13 cellular contexts compared by ENCODE assay signal in genomic region chr4:55865228-55865806, GRCh38. TPM values are rescaled to one million over a fixed set of nuclear protein-coding genes. Genes with fewer than 3 reads are reported as not detected.
DNase-seq lines count a peak whose midpoint lies in the region; FAIRE-seq and TF ChIP-seq lines count a peak whose summit lies in the region.
"Had no signal": no experiment of that assay in that cellular context is flagged by ENCODE, and none has a peak within 500 bp of the region (broad histone marks: within the 10 kb centered on the region; RNA-seq: fewer than 3 reads in every experiment).

No MANE protein-coding gene starts in this region.

- H3K4me2 ChIP-seq in PC-9: peak overlapping the region; percentile 62; the same call in 1 of the 2 replicates

- H2AFZ ChIP-seq in PC-9: no peak overlapping the region
- H2AFZ ChIP-seq: parathyroid adenoma had no signal

- H3K27ac ChIP-seq in PC-9 (peak overlapping the region; percentile 76), kidney (ENCODE audit: low read depth in 2 of 2, low read length in 2 of 2) (peak overlapping the region in 1 of 2 donors; percentile 3), SJCRH30 (no peak overlapping the region)

- H3K36me3 Mint-ChIP-seq in CD14-positive monocyte (peaks cover 62 to 71% of the 10 kb centered on the region in 2 donors), nephron (ENCODE audit: low read depth) (peaks cover 48% of the 10 kb centered on the region)

- peaks cover 12% of the 10 kb centered on the region for H3K36me3 ChIP-seq in PC-9 (ENCODE audit: low read depth)
- peaks cover 15 to 18% of the 10 kb centered on the region in 2 donors for H3K36me3 ChIP-seq in kidney (ENCODE audit: control insufficient read depth in 1 of 2, insufficient read depth in 2 of 2, low read length in 2 of 2)
- peaks cover 14% of the 10 kb centered on the region for H3K36me3 ChIP-seq in SJCRH30

- H3K4me3 ChIP-seq in PC-9 (no peak overlapping the region), kidney (ENCODE audit: low read length in 2 of 2) (no peak overlapping the region), SJCRH30 (no peak overlapping the region)

- H3K27me3 Mint-ChIP-seq in CD14-positive monocyte (ENCODE audit: low read depth in 3 of 3): no peaks in the 10 kb centered on the region
- H3K27me3 Mint-ChIP-seq in nephron (ENCODE audit: low read depth): no peaks in the 10 kb centered on the region

- H3K27ac Mint-ChIP-seq in CD14-positive monocyte (peak overlapping the region; percentile 2 to 90 (median 71)), nephron (peak overlapping the region; percentile 48 to 78 (median 72))

- DNase-seq in CD14-positive monocyte (ENCODE audit: low spot score) (no peak), PC-9 (no peak), dedifferentiated amniotic fluid mesenchymal stem cell (ENCODE audit: extremely low spot score) (peak; percentile 45), NCI-H510A (lab: John Stamatoyannopoulos, UW) (no peak), kidney (no peak), NCI-H1048 (lab: John Stamatoyannopoulos, UW) (no peak), SJCRH30 (no peak)
- DNase-seq: DMS153, KBM-7, NCI-H748 treated with DMSO at 0.1 percent for 48 hours had no signal

- H3K4me3 Mint-ChIP-seq in CD14-positive monocyte (no peak overlapping the region), nephron (no peak overlapping the region)

- H3K9ac ChIP-seq in kidney (ENCODE audit: low read length in 2 of 2): no peak overlapping the region
- H3K9ac ChIP-seq: parathyroid adenoma had no signal

- H3F3A ChIP-seq in PC-9 (ENCODE audit: insufficient read depth, low read depth): peaks cover 19% of the 10 kb centered on the region

- H3K9me3 ChIP-seq in PC-9 (ENCODE audit: insufficient read depth, low read depth): no peaks in the 10 kb centered on the region
- H3K9me3 ChIP-seq in kidney (ENCODE audit: control insufficient read depth in 1 of 2, low read length in 2 of 2): no peaks in the 10 kb centered on the region
- no peaks in the 10 kb centered on the region for H3K9me3 ChIP-seq in SJCRH30 (replicated peaks)

- POLR2A ChIA-PET in PC-9 (lab: Charles Lee; ENCODE audit: unreplicated experiment): no interaction called here

- FAIRE-seq in kidney (lab: Jason Lieb, UNC): no peak
- FAIRE-seq: TTC549 had no signal

- H3K9me2 ChIP-seq in PC-9 (ENCODE audit: insufficient read depth): no peaks in the 10 kb centered on the region

- H3K4me1 ChIP-seq in PC-9 (replicated peaks; ENCODE audit: insufficient read depth) (peaks cover 27% of the 10 kb centered on the region), kidney (ENCODE audit: control insufficient read depth in 1 of 2, insufficient read depth in 1 of 2, low read depth in 1 of 2, low read length in 2 of 2) (no peaks in the 10 kb centered on the region), SJCRH30 (peaks cover 12% of the 10 kb centered on the region)
- H3K4me1 ChIP-seq: parathyroid adenoma had no signal

- no peaks in the 10 kb centered on the region for H4K20me1 ChIP-seq in PC-9 (ENCODE audit: insufficient read depth)

- CTCF ChIA-PET in PC-9 (lab: Charles Lee): no interaction called here

- H3K9me3 Mint-ChIP-seq in CD14-positive monocyte (no peaks in the 10 kb centered on the region), nephron (no peaks in the 10 kb centered on the region)

- intact Hi-C loops in CD14-positive monocyte (cut with micrococcal nuclease): no loop called here
- intact Hi-C loops in PC-9 (cut with micrococcal nuclease; ENCODE audit: unreplicated experiment): loop anchor here (5.0 to 10.0 kb wide), 4 partner anchors 228 to 891 kb away; partner anchors contain the start of gene NMU
- intact Hi-C loops in kidney (cut with DNase I): no loop called here

- BruUV-seq in PC-9 (replicated peaks; lab: Mats Ljungman, UMichigan): no TSS peak

- H3K27me3 ChIP-seq in PC-9 (ENCODE audit: insufficient read depth, low read depth) (no peaks in the 10 kb centered on the region), SJCRH30 (no peaks in the 10 kb centered on the region)

- TF ChIP-seq CTCF in CD14-positive monocyte (IDR thresholded peaks at IDR 0.05) (no peak), PC-9 (conservative IDR thresholded peaks at IDR 0.05) (no peak), nephron (IDR thresholded peaks at IDR 0.05; ENCODE audit: unreplicated experiment in 3 of 3) (no peak), kidney (IDR thresholded peaks at IDR 0.05; ENCODE audit: borderline replicate concordance, extremely low read depth, insufficient read depth) (no peak)

- no peaks in the 10 kb centered on the region for H3K79me2 ChIP-seq in PC-9 (ENCODE audit: low read depth)
- H3K79me2 ChIP-seq: parathyroid adenoma had no signal

- peaks cover 22% of the 10 kb centered on the region for H3K4me1 Mint-ChIP-seq in CD14-positive monocyte
- peaks cover 16% of the 10 kb centered on the region for H3K4me1 Mint-ChIP-seq in nephron

RNA-seq across cellular contexts. Expression of gene EXOC1, which starts 11.9 kb away (rescaled TPM):
- polyA plus RNA-seq in CD14-positive monocyte (10 to 100 TPM; 13.7 to 21.2 TPM), kidney (ENCODE audit: insufficient read depth, low read depth, low replicate concordance) (17.5 TPM)
- total RNA-seq in PC-9 (2021) (23.1 and 27.1 TPM in 2 replicates), kidney (41.7 TPM)
- 29.0 and 39.9 TPM in 2 replicates for total RNA-seq in SJCRH30 (2014; rRNA removed; shearing (Covaris generic))

RNA-seq across cellular contexts. Expression of gene EXOC1L, which starts 45.7 kb away (rescaled TPM):
- polyA plus RNA-seq in CD14-positive monocyte: not detected
- not detected in 2 replicates for total RNA-seq in PC-9 (2021)
- not detected for total RNA-seq in kidney
- polyA plus RNA-seq in kidney (ENCODE audit: insufficient read depth, low read depth, low replicate concordance): not detected
- total RNA-seq in SJCRH30 (2014; rRNA removed; shearing (Covaris generic)): not detected in 2 replicates
